8 cellular contexts compared by ENCODE assay signal in genomic region chr2:64865073-64865830, GRCh38.
DNase-seq lines count a peak whose midpoint lies in the region; ATAC-seq, FAIRE-seq and TF ChIP-seq lines count a peak whose summit lies in the region.

No MANE protein-coding gene starts in this region.

- peaks cover 5% of the 10 kb centered on the region for H3K27me3 Mint-ChIP-seq in mesothelial cell of epicardium (ENCODE audit: low read depth)

- H3K9ac ChIP-seq in endothelial cell of umbilical vein (replicated peaks; ENCODE audit: extremely low read depth, insufficient read depth, low read length): peak overlapping the region; percentile 79

- no peak overlapping the region for H3K27ac Mint-ChIP-seq in mesothelial cell of epicardium

- H3K4me3 Mint-ChIP-seq in mesothelial cell of epicardium: peak overlapping the region; percentile 5

- peak; percentile 37 for ATAC-seq in HG03025 (IDR thresholded peaks at IDR 0.05; ENCODE audit: low FRiP score, unreplicated experiment)

- no peaks in the 10 kb centered on the region for H3K9me1 ChIP-seq in endothelial cell of umbilical vein (replicated peaks; ENCODE audit: control insufficient read depth, extremely low read depth, insufficient read depth, low read length)

- H3K9me3 ChIP-seq in endothelial cell of umbilical vein (replicated peaks; ENCODE audit: control insufficient read depth, insufficient read depth, low read length): no peaks in the 10 kb centered on the region

- FAIRE-seq in GM12891 (lab: Jason Lieb, UNC) (peak; percentile 84), endothelial cell of umbilical vein (lab: Jason Lieb, UNC) (peak; percentile 88)

- no TSS peak for BruUV-seq in endothelial cell of umbilical vein (replicated peaks; lab: Mats Ljungman, UMichigan)

- CTCF ChIA-PET in endothelial cell of umbilical vein (lab: Charles Lee): interaction anchor here (0.8 to 7.9 kb wide), 12 partner anchors 15 to 278 kb away, joined by 3 to 105 read pairs (median 6); partner anchors contain the start of gene SERTAD2

- no peaks in the 10 kb centered on the region for H3K9me3 Mint-ChIP-seq in mesothelial cell of epicardium

- H3K4me1 Mint-ChIP-seq in mesothelial cell of epicardium: peaks cover 5% of the 10 kb centered on the region

- intact Hi-C loops in endothelial cell of umbilical vein (cut with micrococcal nuclease): loop anchor here (1.0 to 5.0 kb wide), 9 partner anchors 34 to 534 kb away; partner anchors contain the start of gene AFTPH

- TF ChIP-seq POLR2A in GM12891 (IDR thresholded peaks at IDR 0.05; ENCODE audit: low read depth, low read length) (no peak), endothelial cell of umbilical vein (IDR thresholded peaks at IDR 0.05; ENCODE audit: low read depth, low read length) (no peak)

- dilution Hi-C loops in endothelial cell of umbilical vein (cut with MboI; ENCODE audit: extremely low pct_ligation_motif_present, low sequenced_read_pairs): no loop called here

- POLR2A ChIA-PET in endothelial cell of umbilical vein (lab: Charles Lee): interaction anchor here (0.7 to 1.2 kb wide), 4 partner anchors 115 to 247 kb away, joined by 3 to 6 read pairs (median 4); partner anchors contain the start of gene SERTAD2

- H3K4me2 ChIP-seq in endothelial cell of umbilical vein (ENCODE audit: insufficient read depth, low read length): peak overlapping the region; percentile 76

- TF ChIP-seq CTCF in endothelial cell of umbilical vein (IDR thresholded peaks at IDR 0.05; ENCODE audit: extremely low read depth in 1 of 2, insufficient read depth in 1 of 2, low read depth in 1 of 2, low read length in 2 of 2) (peak; percentile 43 to 94), mesothelial cell of epicardium (IDR thresholded peaks at IDR 0.05; ENCODE audit: unreplicated experiment) (peak; percentile 84)

- H3K27me3 ChIP-seq in endothelial cell of umbilical vein (ENCODE audit: control insufficient read depth in 2 of 2, insufficient read depth in 2 of 2, low read length in 2 of 2): no peaks in the 10 kb centered on the region

- H4K20me1 ChIP-seq in endothelial cell of umbilical vein (replicated peaks; ENCODE audit: control insufficient read depth, extremely low read depth, insufficient read depth, low read length): no peaks in the 10 kb centered on the region

- H2AFZ ChIP-seq in endothelial cell of umbilical vein (ENCODE audit: low read depth, low read length): peak overlapping the region; percentile 87

- H3K27ac ChIP-seq in endothelial cell of umbilical vein (ENCODE audit: insufficient read depth, low read depth, low read length): peak overlapping the region; percentile 66

- H3K4me3 ChIP-seq in endothelial cell of umbilical vein (replicated peaks in 1 of 3; ENCODE audit: insufficient read depth in 1 of 3, low read depth in 1 of 3, low read length in 3 of 3): peak overlapping the region; percentile 42 to 46 (median 44)

- peaks cover 6% of the 10 kb centered on the region for H3K4me1 ChIP-seq in endothelial cell of umbilical vein (ENCODE audit: control insufficient read depth, extremely low read depth, insufficient read depth, low read length)

- no peaks in the 10 kb centered on the region for H3K36me3 Mint-ChIP-seq in mesothelial cell of epicardium

- no peaks in the 10 kb centered on the region for H3K79me2 ChIP-seq in endothelial cell of umbilical vein (ENCODE audit: control insufficient read depth, insufficient read depth, low read length)

- DNase-seq in 8988T (peak; percentile 93), GM12891 (ENCODE audit: insufficient read length, low spot score) (peak; percentile 85), NCI-H748 treated with DMSO at 0.1 percent for 48 hours (lab: John Stamatoyannopoulos, UW) (peak; percentile 34), endothelial cell of umbilical vein (ENCODE audit: low read depth, low spot score) (peak; percentile 71), mesothelial cell of epicardium (ENCODE audit: low spot score in 2 of 2, unreplicated experiment in 2 of 2) (peak; percentile 64 to 81)
- DNase-seq in activated CD8-positive, alpha-beta memory T cell treated with anti-CD3 and anti-CD28 coated beads, Interleukin-2, amount 50 U/mL, for 48 hours: peak; percentile 84
- peak; percentile 39 for DNase-seq in stimulated activated CD8-positive, alpha-beta memory T cell treated with anti-CD3 and anti-CD28 coated beads, Interleukin-15, amount 100 ng/mL, for 24 hours (ENCODE audit: low read depth)

- H3K36me3 ChIP-seq in endothelial cell of umbilical vein (ENCODE audit: control insufficient read depth in 2 of 2, extremely low read depth in 1 of 2, insufficient read depth in 2 of 2, low read length in 2 of 2): no peaks in the 10 kb centered on the region

TF ChIP-seq in GM12891, 5 proteins besides CTCF, POLR2A, EP300 and RAD21:
- no peak for TF ChIP-seq POLR2AphosphoS5 (IDR thresholded peaks at IDR 0.05; ENCODE audit: low read depth, low read length)
- no peak for TF ChIP-seq TAF1 (IDR thresholded peaks at IDR 0.05; ENCODE audit: low read depth, low read length)

TF ChIP-seq in endothelial cell of umbilical vein, 7 proteins besides CTCF, POLR2A, EP300 and RAD21:
- TF ChIP-seq EZH2 (IDR thresholded peaks at IDR 0.05; ENCODE audit: borderline replicate concordance, low read depth, low read length, severe bottlenecking) (no peak), MAX (IDR thresholded peaks at IDR 0.05; ENCODE audit: insufficient read depth, insufficient read length) (no peak), MYC (IDR thresholded peaks at IDR 0.05; ENCODE audit: low read depth, low read length) (no peak), JUN (IDR thresholded peaks at IDR 0.05; ENCODE audit: borderline replicate concordance, insufficient read depth, insufficient read length, low read depth) (no peak), GATA2 (IDR thresholded peaks at IDR 0.05; ENCODE audit: insufficient read depth, insufficient read length, low read depth, low read length) (no peak), FOS (IDR thresholded peaks at IDR 0.05; ENCODE audit: borderline replicate concordance, insufficient read depth, low read length) (no peak), POLR2AphosphoS5 (IDR thresholded peaks at IDR 0.05; ENCODE audit: insufficient read depth, low read depth, low read length) (no peak)
TF ChIP-seq in endothelial cell of umbilical vein: peak in this region for 0.

Comparison
In these comparisons a context has a peak if more than half of its experiments do, and no peak if none do; other contexts are left out.
1. Peak in every context shown above with its lines: DNase-seq, ATAC-seq, H3K4me3 ChIP-seq and H3K27ac ChIP-seq.
2. DNase-seq: peak in every context shown above with its lines; median percentile 93 in 8988T; 85 in GM12891; 84 in activated CD8-positive, alpha-beta memory T cell treated with anti-CD3 and anti-CD28 coated beads, Interleukin-2, amount 50 U/mL, for 48 hours; 72 in mesothelial cell of epicardium; 71 in endothelial cell of umbilical vein; 39 in stimulated activated CD8-positive, alpha-beta memory T cell treated with anti-CD3 and anti-CD28 coated beads, Interleukin-15, amount 100 ng/mL, for 24 hours; 34 in NCI-H748 treated with DMSO at 0.1 percent for 48 hours.